ENCODE assay signal across 1 cellular context in genomic region chr5:173887610-173888472, GRCh38.
TF ChIP-seq lines count a peak whose summit lies in the region.

CPEB4 (plus strand) TSS chr5:173888349; CDS start chr5:173889734, 1,385 bp downstream.

TF ChIP-seq in WTC11, 78 proteins besides CTCF, POLR2A, EP300 and RAD21 (continued from another document):
- TF ChIP-seq ZNF281 (CRISPR knock-in tag; IDR thresholded peaks at IDR 0.05) (no peak), GTF2I (CRISPR knock-in tag; conservative IDR thresholded peaks at IDR 0.05) (no peak), NR2C2 (CRISPR knock-in tag; IDR thresholded peaks at IDR 0.05) (no peak), ZMAT4 (CRISPR knock-in tag; IDR thresholded peaks at IDR 0.05) (no peak), ZNF396 (CRISPR knock-in tag; IDR thresholded peaks at IDR 0.05; ENCODE audit: borderline replicate concordance) (no peak), ZBTB21 (CRISPR knock-in tag; IDR thresholded peaks at IDR 0.05; ENCODE audit: borderline replicate concordance) (no peak), NR3C1 (CRISPR knock-in tag; conservative IDR thresholded peaks at IDR 0.05; ENCODE audit: low read depth) (no peak), PRDM15 (CRISPR knock-in tag; IDR thresholded peaks at IDR 0.05) (no peak), MYBL2 (CRISPR knock-in tag; IDR thresholded peaks at IDR 0.05) (no peak), OVOL2 (CRISPR knock-in tag; IDR thresholded peaks at IDR 0.05; ENCODE audit: borderline replicate concordance) (no peak), NFATC4 (CRISPR knock-in tag; IDR thresholded peaks at IDR 0.05) (no peak), RELA (CRISPR knock-in tag; IDR thresholded peaks at IDR 0.05; ENCODE audit: borderline replicate concordance) (no peak), CDX4 (CRISPR knock-in tag; IDR thresholded peaks at IDR 0.05; ENCODE audit: borderline replicate concordance) (no peak), GABPB1 (CRISPR knock-in tag; IDR thresholded peaks at IDR 0.05) (0 out of 2 replicates have a peak, but pooled peaks have one; percentile 36), ZNF232 (CRISPR knock-in tag; IDR thresholded peaks at IDR 0.05) (no peak), ZNF219 (CRISPR knock-in tag; IDR thresholded peaks at IDR 0.05; ENCODE audit: borderline replicate concordance) (no peak), USF1 (CRISPR knock-in tag; IDR thresholded peaks at IDR 0.05) (peak; percentile 95), PRRX2 (CRISPR knock-in tag; IDR thresholded peaks at IDR 0.05) (no peak)
- TF ChIP-seq, protein P1, sequence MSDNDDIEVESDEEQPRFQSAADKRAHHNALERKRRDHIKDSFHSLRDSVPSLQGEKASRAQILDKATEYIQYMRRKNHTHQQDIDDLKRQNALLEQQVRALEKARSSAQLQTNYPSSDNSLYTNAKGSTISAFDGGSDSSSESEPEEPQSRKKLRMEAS (CRISPR knock-in tag; IDR thresholded peaks at IDR 0.05), result peak; percentile 66
- TF ChIP-seq, protein P2, sequence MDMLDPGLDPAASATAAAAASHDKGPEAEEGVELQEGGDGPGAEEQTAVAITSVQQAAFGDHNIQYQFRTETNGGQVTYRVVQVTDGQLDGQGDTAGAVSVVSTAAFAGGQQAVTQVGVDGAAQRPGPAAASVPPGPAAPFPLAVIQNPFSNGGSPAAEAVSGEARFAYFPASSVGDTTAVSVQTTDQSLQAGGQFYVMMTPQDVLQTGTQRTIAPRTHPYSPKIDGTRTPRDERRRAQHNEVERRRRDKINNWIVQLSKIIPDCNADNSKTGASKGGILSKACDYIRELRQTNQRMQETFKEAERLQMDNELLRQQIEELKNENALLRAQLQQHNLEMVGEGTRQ (CRISPR knock-in tag; IDR thresholded peaks at IDR 0.05), result peak; percentile 95
- TF ChIP-seq, protein P3, sequence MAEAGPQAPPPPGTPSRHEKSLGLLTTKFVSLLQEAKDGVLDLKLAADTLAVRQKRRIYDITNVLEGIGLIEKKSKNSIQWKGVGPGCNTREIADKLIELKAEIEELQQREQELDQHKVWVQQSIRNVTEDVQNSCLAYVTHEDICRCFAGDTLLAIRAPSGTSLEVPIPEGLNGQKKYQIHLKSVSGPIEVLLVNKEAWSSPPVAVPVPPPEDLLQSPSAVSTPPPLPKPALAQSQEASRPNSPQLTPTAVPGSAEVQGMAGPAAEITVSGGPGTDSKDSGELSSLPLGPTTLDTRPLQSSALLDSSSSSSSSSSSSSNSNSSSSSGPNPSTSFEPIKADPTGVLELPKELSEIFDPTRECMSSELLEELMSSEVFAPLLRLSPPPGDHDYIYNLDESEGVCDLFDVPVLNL (CRISPR knock-in tag; IDR thresholded peaks at IDR 0.05; ENCODE audit: borderline replicate concordance, low read depth), result no peak
- TF ChIP-seq, protein P4, sequence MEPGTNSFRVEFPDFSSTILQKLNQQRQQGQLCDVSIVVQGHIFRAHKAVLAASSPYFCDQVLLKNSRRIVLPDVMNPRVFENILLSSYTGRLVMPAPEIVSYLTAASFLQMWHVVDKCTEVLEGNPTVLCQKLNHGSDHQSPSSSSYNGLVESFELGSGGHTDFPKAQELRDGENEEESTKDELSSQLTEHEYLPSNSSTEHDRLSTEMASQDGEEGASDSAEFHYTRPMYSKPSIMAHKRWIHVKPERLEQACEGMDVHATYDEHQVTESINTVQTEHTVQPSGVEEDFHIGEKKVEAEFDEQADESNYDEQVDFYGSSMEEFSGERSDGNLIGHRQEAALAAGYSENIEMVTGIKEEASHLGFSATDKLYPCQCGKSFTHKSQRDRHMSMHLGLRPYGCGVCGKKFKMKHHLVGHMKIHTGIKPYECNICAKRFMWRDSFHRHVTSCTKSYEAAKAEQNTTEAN (CRISPR knock-in tag; IDR thresholded peaks at IDR 0.05), result peak; percentile 64; the same call in 1 of the 2 replicates
